In genomic region chr7:25894902-25895791, GRCh38 we compare ENCODE assay signal across 8 cellular contexts.
DNase-seq lines count a peak whose midpoint lies in the region; ATAC-seq, FAIRE-seq and TF ChIP-seq lines count a peak whose summit lies in the region.

No MANE protein-coding gene starts in this region.

- H3K4me3 ChIP-seq in RWPE2 (ENCODE audit: severe bottlenecking): no peak overlapping the region
- H3K4me3 ChIP-seq in pancreas: peak overlapping the region in 3 of 4 donors; percentile 2 to 26 (median 25)
- H3K4me3 ChIP-seq in tibial nerve: peak overlapping the region in 2 of 4 donors; percentile 7 to 16

- H3K9me3 ChIP-seq in RWPE2 (ENCODE audit: severe bottlenecking) (no peaks in the 10 kb centered on the region), pancreas (no peaks in the 10 kb centered on the region), tibial nerve (no peaks in the 10 kb centered on the region)

- H3K4me1 ChIP-seq in RWPE2 (ENCODE audit: insufficient read depth, poor library complexity, severe bottlenecking) (peaks cover 6% of the 10 kb centered on the region), pancreas (peaks cover 4 to 37% (median 5%) of the 10 kb centered on the region in 3 donors), tibial nerve (peaks cover 0 to 16% (median 7%) of the 10 kb centered on the region in 4 donors)

- ATAC-seq in GM19035 (IDR thresholded peaks at IDR 0.05; ENCODE audit: unreplicated experiment) (peak; percentile 72), HG03175 (IDR thresholded peaks at IDR 0.05; ENCODE audit: unreplicated experiment) (peak; percentile 70), RWPE2 (ENCODE audit: low read depth) (no peak), pancreas (peak; percentile 74 to 83 (median 79))

- peak; percentile 50 for DNase-seq in Ammon's horn (ENCODE audit: low spot score)
- no peak for DNase-seq in RWPE2 (ENCODE audit: low spot score)
- DNase-seq in activated gamma-delta T cell treated with Interleukin-2 at 50 U/mL for 16 hours: peak; percentile 62
- peak; percentile 38 for DNase-seq in globus pallidus (ENCODE audit: low spot score)
- peak; percentile 70 to 89 (median 78) for DNase-seq in pancreas
- peak; percentile 41 to 69 for DNase-seq in tibial nerve (ENCODE audit: low spot score in 2 of 2)

- no peak for TF ChIP-seq POLR2A in tibial nerve (IDR thresholded peaks at IDR 0.05)

- intact Hi-C loops in pancreas (cut with DNase I): loop anchor here in 2 of 3 donors (5.0 to 10.0 kb wide), 4 partner anchors 110 to 472 kb away; no protein-coding TSS in a partner anchor

- TF ChIP-seq EP300 in tibial nerve (IDR thresholded peaks at IDR 0.05): peak in 1 of 2 donors; percentile 40

- FAIRE-seq in pancreas (lab: Jason Lieb, UNC): no peak

- no peaks in the 10 kb centered on the region for H3K36me3 ChIP-seq in RWPE2 (ENCODE audit: low read depth)
- H3K36me3 ChIP-seq in pancreas: no peaks in the 10 kb centered on the region
- no peaks in the 10 kb centered on the region for H3K36me3 ChIP-seq in tibial nerve

- H3K27me3 ChIP-seq in RWPE2 (ENCODE audit: insufficient read depth, poor library complexity, severe bottlenecking) (no peaks in the 10 kb centered on the region), pancreas (no peaks in the 10 kb centered on the region), tibial nerve (peaks cover 0 to 43% of the 10 kb centered on the region in 2 donors)

- WGBS in pancreas, 2 donors: 36 to 39% methylated on average over 29 to 30 of the region's 30 CpGs
- WGBS in tibial nerve, 2 donors: 18 to 19% methylated on average over 30 of the region's 30 CpGs

- H3K27ac ChIP-seq in RWPE2 (ENCODE audit: poor library complexity, severe bottlenecking) (no peak overlapping the region), pancreas (peak overlapping the region in 2 of 4 donors; percentile 53 to 61), tibial nerve (no peak overlapping the region)

- peak; percentile 23 for TF ChIP-seq CTCF in RWPE2 (IDR thresholded peaks at IDR 0.05; ENCODE audit: poor library complexity, severe bottlenecking)
- peak; percentile 64 to 77 (median 74) for TF ChIP-seq CTCF in pancreas (IDR thresholded peaks at IDR 0.05)
- peak; percentile 47 to 74 (median 59) for TF ChIP-seq CTCF in tibial nerve (IDR thresholded peaks at IDR 0.05)

Comparison
In these comparisons a context has a peak if more than half of its experiments do, and no peak if none do; other contexts are left out.
1. CTCF ChIP-seq: peak in every context shown above with its lines; median percentile 74 in pancreas; 59 in tibial nerve; 23 in RWPE2.